In genomic region chr15:25727867-25728600, GRCh38 we compare ENCODE assay signal across 25 cellular contexts.
DNase-seq lines count a peak whose midpoint lies in the region; ATAC-seq and TF ChIP-seq lines count a peak whose summit lies in the region.
"Had no signal": no experiment of that assay in that cellular context is flagged by ENCODE, and none has a peak within 500 bp of the region (broad histone marks: within the 10 kb centered on the region; RNA-seq: fewer than 3 reads in every experiment).

No MANE protein-coding gene starts in this region.

- no peaks in the 10 kb centered on the region for H3K27me3 ChIP-seq in right atrium auricular region
- H3K27me3 ChIP-seq: gastroesophageal sphincter, hepatocyte, MG63, neural progenitor cell, tibial nerve had no signal

- ATAC-seq in left cardiac atrium (no peak), sciatic nerve (no peak), HG03280 (IDR thresholded peaks at IDR 0.05; ENCODE audit: unreplicated experiment) (no peak)
- ATAC-seq: activated T-cell treated with anti-CD3 and anti-CD28 coated beads, Interleukin-2, amount 50 U/mL, for 72 hours; gastroesophageal sphincter had no signal

- no peaks in the 10 kb centered on the region for H3K9me3 ChIP-seq in right atrium auricular region
- H3K9me3 ChIP-seq: gastroesophageal sphincter, MG63, tibial nerve had no signal

- DNase-seq in right atrium auricular region (ENCODE audit: low spot score): peak; percentile 51
- DNase-seq in left cardiac atrium: no peak
- DNase-seq in islet precursor cell: peak; percentile 31
- peak; percentile 39 for DNase-seq in sciatic nerve (ENCODE audit: low spot score)
- DNase-seq in activated CD4-positive, alpha-beta T cell treated with anti-CD3 and anti-CD28 coated beads, Interleukin-2, amount 50 U/mL, for 1 hour: no peak
- DNase-seq in SHP77 (lab: John Stamatoyannopoulos, UW): no peak
- DNase-seq: activated CD4-positive, alpha-beta T cell treated with anti-CD3 and anti-CD28 coated beads for 1 hour; activated T-cell treated with anti-CD3 and anti-CD28 coated beads, Interleukin-2, amount 50 U/mL, for 72 hours; amniotic stem cell; cerebellar nuclear complex; DMS 273 treated with DMSO at 0.1 percent for 48 hours; EL; H7; mammary epithelial cell; MG63; NCI-H2029 treated with DMSO at 0.1 percent for 48 hours; NCI-H526; PC-9; Right ventricle myocardium superior had no signal

- H3K4me3 ChIP-seq in right atrium auricular region: no peak overlapping the region
- H3K4me3 ChIP-seq: gastroesophageal sphincter, hepatocyte, MG63, neural progenitor cell, PC-9, tibial nerve had no signal

- H3K36me3 ChIP-seq in right atrium auricular region: no peaks in the 10 kb centered on the region
- H3K36me3 ChIP-seq: MG63, neural progenitor cell had no signal

- H3K27ac ChIP-seq in right atrium auricular region: no peak overlapping the region
- H3K27ac ChIP-seq: gastroesophageal sphincter, hepatocyte, KMS-11, neural progenitor cell, PC-9, tibial nerve had no signal

- H3K4me1 ChIP-seq in right atrium auricular region: no peaks in the 10 kb centered on the region
- H3K4me1 ChIP-seq: neural progenitor cell, tibial nerve had no signal

- intact Hi-C loops in left cardiac atrium (cut with DNase I) (no loop called here), sciatic nerve (cut with DNase I) (no loop called here)

- no peak for TF ChIP-seq CTCF in right atrium auricular region (IDR thresholded peaks at IDR 0.05)

Comparison
In these comparisons a context has a peak if more than half of its experiments do, and no peak if none do; other contexts are left out.
1. DNase-seq: peak in right atrium auricular region (single experiment), islet precursor cell (single experiment) and sciatic nerve (single experiment); none in left cardiac atrium (single experiment), activated CD4-positive, alpha-beta T cell treated with anti-CD3 and anti-CD28 coated beads, Interleukin-2, amount 50 U/mL, for 1 hour (single experiment) and SHP77 (0 of 2).